In the genomic region with DNA sequence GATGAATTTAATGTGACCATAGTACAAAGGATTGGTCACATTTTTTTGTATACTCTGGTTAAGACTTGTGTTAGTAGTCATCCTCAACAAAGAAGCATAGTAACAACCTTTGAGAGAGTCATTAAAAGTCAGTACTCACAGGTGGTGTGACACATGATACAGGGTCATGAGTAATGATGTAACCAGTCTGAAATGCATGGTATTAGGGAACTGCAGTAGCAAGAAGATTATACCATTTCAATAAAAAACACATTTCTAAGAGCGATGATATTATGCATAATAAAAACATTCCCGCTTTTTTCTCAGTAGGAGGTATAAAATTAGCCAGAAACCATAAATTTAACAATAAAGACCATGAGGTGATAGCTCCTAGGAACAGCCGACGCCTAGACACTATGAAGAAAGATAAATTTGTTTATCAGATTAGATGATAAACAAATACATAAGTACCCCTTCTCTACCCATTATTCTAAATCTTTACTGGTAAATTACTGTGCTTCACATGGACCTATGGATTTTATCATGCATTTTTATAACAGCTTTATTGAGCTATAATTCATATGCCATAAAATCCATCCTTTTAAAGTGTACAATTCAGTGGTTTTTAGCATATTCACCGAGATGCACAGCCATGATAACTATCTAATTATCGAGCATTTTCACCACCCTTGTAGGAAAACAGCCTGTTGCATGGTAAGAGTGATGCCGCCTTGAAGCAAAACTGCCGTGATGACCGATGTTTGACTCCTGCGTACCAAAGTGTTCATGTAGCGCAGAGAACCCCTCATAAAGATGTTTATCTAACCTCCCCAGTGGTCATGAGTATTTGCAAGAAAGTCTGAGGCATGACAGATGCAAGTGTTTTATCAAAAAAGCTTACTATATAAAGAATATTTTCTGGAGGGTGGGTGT, we compare ENCODE assay signal across 1 cellular context.
TF ChIP-seq lines count a peak whose summit lies in the region.

No MANE protein-coding gene starts in this region.

TF ChIP-seq in IMR-90, 13 proteins besides CTCF, POLR2A, EP300 and RAD21 (continued from another document):
- TF ChIP-seq, protein P1, sequence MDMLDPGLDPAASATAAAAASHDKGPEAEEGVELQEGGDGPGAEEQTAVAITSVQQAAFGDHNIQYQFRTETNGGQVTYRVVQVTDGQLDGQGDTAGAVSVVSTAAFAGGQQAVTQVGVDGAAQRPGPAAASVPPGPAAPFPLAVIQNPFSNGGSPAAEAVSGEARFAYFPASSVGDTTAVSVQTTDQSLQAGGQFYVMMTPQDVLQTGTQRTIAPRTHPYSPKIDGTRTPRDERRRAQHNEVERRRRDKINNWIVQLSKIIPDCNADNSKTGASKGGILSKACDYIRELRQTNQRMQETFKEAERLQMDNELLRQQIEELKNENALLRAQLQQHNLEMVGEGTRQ (IDR thresholded peaks at IDR 0.05; ENCODE audit: low read depth, low read length) = no peak
